ENCODE assay signal across 11 cellular contexts in genomic region chr4:113564493-113564892, GRCh38.
DNase-seq lines count a peak whose midpoint lies in the region; ATAC-seq and TF ChIP-seq lines count a peak whose summit lies in the region.
"Had no signal": no experiment of that assay in that cellular context is flagged by ENCODE, and none has a peak within 500 bp of the region (broad histone marks: within the 10 kb centered on the region; RNA-seq: fewer than 3 reads in every experiment).

No MANE protein-coding gene starts in this region.

- no peak overlapping the region for H3K27ac Mint-ChIP-seq in activated T-helper 1 cell treated with anti-CD3 and anti-CD28 coated beads, Interleukin-12 subunit alpha, Interleukin-12 subunit beta, Interleukin-2, Interleukin-4 antibody, amounts not matched to agents 30 ng/mL and 10 ng/mL and 1 ng/mL, durations not matched to agents 14 hours and 24 hours and 36 hours

- H3K36me3 Mint-ChIP-seq in activated T-helper 1 cell treated with anti-CD3 and anti-CD28 coated beads, Interleukin-12 subunit alpha, Interleukin-12 subunit beta, Interleukin-2, Interleukin-4 antibody, amounts not matched to agents 30 ng/mL and 10 ng/mL and 1 ng/mL, durations not matched to agents 14 hours and 24 hours and 36 hours (ENCODE audit: low read depth): peaks cover 20% of the 10 kb centered on the region

- no peaks in the 10 kb centered on the region for H3K9me3 ChIP-seq in prostate gland
- H3K9me3 ChIP-seq: tibial nerve had no signal

- TF ChIP-seq CTCF in prostate gland (IDR thresholded peaks at IDR 0.05): no peak

- DNase-seq in activated T-helper 1 cell treated with anti-CD3 and anti-CD28 coated beads, Interleukin-12 subunit alpha, Interleukin-12 subunit beta, Interleukin-2, Interleukin-4 antibody, amounts not matched to agents 30 ng/mL and 10 ng/mL and 1 ng/mL, durations not matched to agents 14 hours and 24 hours and 36 hours (ENCODE audit: low spot score): no peak
- DNase-seq in AG08396 (ENCODE audit: low spot score) (no peak), COLO668 (lab: John Stamatoyannopoulos, UW; ENCODE audit: unreplicated experiment) (no peak), head of caudate nucleus (no peak), prostate gland (ENCODE audit: low spot score) (no peak)
- DNase-seq: left cardiac atrium had no signal

- H3K36me3 ChIP-seq in prostate gland: no peaks in the 10 kb centered on the region
- H3K36me3 ChIP-seq: tibial nerve had no signal

- TF ChIP-seq POLR2A in GM18505 (IDR thresholded peaks at IDR 0.05; ENCODE audit: borderline replicate concordance, extremely low read depth, insufficient read depth, insufficient read length) (no peak), prostate gland (IDR thresholded peaks at IDR 0.05) (no peak)

- H3K9me3 Mint-ChIP-seq in activated T-helper 1 cell treated with anti-CD3 and anti-CD28 coated beads, Interleukin-12 subunit alpha, Interleukin-12 subunit beta, Interleukin-2, Interleukin-4 antibody, amounts not matched to agents 30 ng/mL and 10 ng/mL and 1 ng/mL, durations not matched to agents 14 hours and 24 hours and 36 hours: no peaks in the 10 kb centered on the region

- peaks cover 44% of the 10 kb centered on the region for H3K4me1 Mint-ChIP-seq in activated T-helper 1 cell treated with anti-CD3 and anti-CD28 coated beads, Interleukin-12 subunit alpha, Interleukin-12 subunit beta, Interleukin-2, Interleukin-4 antibody, amounts not matched to agents 30 ng/mL and 10 ng/mL and 1 ng/mL, durations not matched to agents 14 hours and 24 hours and 36 hours (ENCODE audit: low read depth)

- 95% methylated on average over 3 of the region's 3 CpGs for WGBS in prostate gland

- H3K27me3 Mint-ChIP-seq in activated T-helper 1 cell treated with anti-CD3 and anti-CD28 coated beads, Interleukin-12 subunit alpha, Interleukin-12 subunit beta, Interleukin-2, Interleukin-4 antibody, amounts not matched to agents 30 ng/mL and 10 ng/mL and 1 ng/mL, durations not matched to agents 14 hours and 24 hours and 36 hours (ENCODE audit: insufficient read depth): no peaks in the 10 kb centered on the region

- ATAC-seq in GM18505 (IDR thresholded peaks at IDR 0.05; ENCODE audit: unreplicated experiment): peak; percentile 27
- ATAC-seq in GM21515 (IDR thresholded peaks at IDR 0.05; ENCODE audit: unreplicated experiment): peak; percentile 32
- peak; percentile 38 for ATAC-seq in HG03159 (IDR thresholded peaks at IDR 0.05; ENCODE audit: unreplicated experiment)

- intact Hi-C loops in activated T-helper 1 cell treated with anti-CD3 and anti-CD28 coated beads, Interleukin-12 subunit alpha, Interleukin-12 subunit beta, Interleukin-2, Interleukin-4 antibody, amounts not matched to agents 30 ng/mL and 10 ng/mL and 1 ng/mL, durations not matched to agents 14 hours and 24 hours and 36 hours (cut with micrococcal nuclease): loop anchor here (2.0 kb wide), 1 partner anchor 18 kb away; no protein-coding TSS in a partner anchor
- intact Hi-C loops in head of caudate nucleus (cut with DNase I) (no loop called here), prostate gland (cut with DNase I) (no loop called here)

- no peak overlapping the region for H3K4me3 ChIP-seq in prostate gland
- H3K4me3 ChIP-seq: tibial nerve had no signal

- H3K4me1 ChIP-seq in prostate gland (replicated peaks): no peaks in the 10 kb centered on the region

- no peaks in the 10 kb centered on the region for H3K27me3 ChIP-seq in prostate gland (replicated peaks; ENCODE audit: insufficient read depth)
- H3K27me3 ChIP-seq: tibial nerve had no signal

- H3K27ac ChIP-seq in prostate gland: no peak overlapping the region
- H3K27ac ChIP-seq: HL-60, tibial nerve had no signal

- H3K4me3 Mint-ChIP-seq in activated T-helper 1 cell treated with anti-CD3 and anti-CD28 coated beads, Interleukin-12 subunit alpha, Interleukin-12 subunit beta, Interleukin-2, Interleukin-4 antibody, amounts not matched to agents 30 ng/mL and 10 ng/mL and 1 ng/mL, durations not matched to agents 14 hours and 24 hours and 36 hours: peak overlapping the region; percentile 25
